In the genomic region with DNA sequence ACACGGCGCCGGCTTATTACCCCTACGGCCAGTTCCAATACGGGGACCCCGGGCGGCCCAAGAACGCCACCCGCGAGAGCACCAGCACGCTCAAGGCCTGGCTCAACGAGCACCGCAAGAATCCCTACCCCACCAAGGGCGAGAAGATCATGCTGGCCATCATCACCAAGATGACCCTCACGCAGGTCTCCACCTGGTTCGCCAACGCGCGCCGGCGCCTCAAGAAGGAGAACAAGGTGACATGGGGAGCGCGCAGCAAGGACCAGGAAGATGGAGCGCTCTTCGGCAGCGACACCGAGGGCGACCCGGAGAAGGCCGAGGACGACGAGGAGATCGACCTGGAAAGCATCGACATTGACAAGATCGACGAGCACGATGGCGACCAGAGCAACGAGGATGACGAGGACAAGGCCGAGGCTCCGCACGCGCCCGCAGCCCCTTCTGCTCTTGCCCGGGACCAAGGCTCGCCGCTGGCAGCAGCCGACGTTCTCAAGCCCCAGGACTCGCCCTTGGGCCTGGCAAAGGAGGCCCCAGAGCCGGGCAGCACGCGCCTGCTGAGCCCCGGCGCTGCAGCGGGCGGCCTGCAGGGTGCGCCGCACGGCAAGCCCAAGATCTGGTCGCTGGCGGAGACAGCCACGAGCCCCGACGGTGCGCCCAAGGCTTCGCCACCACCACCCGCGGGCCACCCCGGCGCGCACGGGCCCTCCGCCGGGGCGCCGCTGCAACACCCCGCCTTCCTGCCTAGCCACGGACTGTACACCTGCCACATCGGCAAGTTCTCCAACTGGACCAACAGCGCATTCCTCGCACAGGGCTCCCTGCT, we compare ENCODE assay signal across 15 cellular contexts. TPM values are rescaled to one million over a fixed set of nuclear protein-coding genes. Genes with fewer than 3 reads are reported as not detected.
A peak's percentile ranks its signal among the peaks of the same experiment; 100 is the strongest.
DNase-seq lines count a peak whose midpoint lies in the region; ATAC-seq and TF ChIP-seq lines count a peak whose summit lies in the region.
"Had no signal": no experiment of that assay in that cellular context is flagged by ENCODE, and none has a peak within 500 bp of the region (broad histone marks: within the 10 kb centered on the region; RNA-seq: fewer than 3 reads in every experiment).

No MANE protein-coding gene starts in this region.

- no peak overlapping the region for H2BK12ac ChIP-seq in mesenchymal stem cell (ENCODE audit: low read length in 2 of 2)

- H4K91ac ChIP-seq in mesenchymal stem cell (ENCODE audit: low read length), result no peak overlapping the region

- H3K36me3 ChIP-seq in HUES6 (ENCODE audit: control insufficient read depth, insufficient read depth, low read length) (no peaks in the 10 kb centered on the region), mesenchymal stem cell (ENCODE audit: control insufficient read depth in 1 of 2, insufficient read depth in 2 of 2, low read depth in 1 of 2, low read length in 2 of 2) (no peaks in the 10 kb centered on the region), gastrocnemius medialis (no peaks in the 10 kb centered on the region)
- H3K36me3 ChIP-seq: vagina had no signal

- H3K79me1 ChIP-seq in mesenchymal stem cell (replicated peaks; ENCODE audit: low read length, poor library complexity, severe bottlenecking), result no peaks in the 10 kb centered on the region

- H3K23ac ChIP-seq in mesenchymal stem cell (ENCODE audit: low read length in 2 of 2), result no peak overlapping the region

- H3K27me3 ChIP-seq in HUES6 (ENCODE audit: control insufficient read depth, insufficient read depth, low read length) (peaks cover 95% of the 10 kb centered on the region), mesenchymal stem cell (ENCODE audit: control insufficient read depth in 1 of 2, insufficient read depth in 1 of 2, low read length in 2 of 2) (peaks cover 0 to 90% of the 10 kb centered on the region in 2 experiments), gastrocnemius medialis (peaks cover 70 to 90% (median 83%) of the 10 kb centered on the region in 3 donors)

- H2BK120ac ChIP-seq in mesenchymal stem cell (ENCODE audit: low read depth, low read length), result no peak overlapping the region

- no peak overlapping the region for H3K14ac ChIP-seq in mesenchymal stem cell (ENCODE audit: low read length in 2 of 2)

- WGBS in mesenchymal stem cell, result 3% methylated on average over 79 of the region's 83 CpGs

- H3K9ac ChIP-seq in HUES6 (ENCODE audit: low read length) (no peak overlapping the region), mesenchymal stem cell (ENCODE audit: low read length) (peak overlapping the region; percentile 89)
- H3K9ac ChIP-seq: parathyroid adenoma had no signal

- no peak overlapping the region for H4K8ac ChIP-seq in mesenchymal stem cell (ENCODE audit: low read length)

- DNase-seq in AG04449 (ENCODE audit: low read depth, low spot score), result no peak
- DNase-seq in ecto neural progenitor cell (ENCODE audit: low spot score), result peak; percentile 71
- no peak for DNase-seq in mesenchymal stem cell
- no peak for DNase-seq in gastrocnemius medialis
- DNase-seq in stimulated activated CD8-positive, alpha-beta memory T cell treated with anti-CD3 and anti-CD28 coated beads, Interleukin-4, amount 100 ng/mL, for 48 hours, result no peak
- DNase-seq: activated naive CD8-positive, alpha-beta T cell treated with anti-CD3 and anti-CD28 coated beads, Interleukin-2, amount 10 ng/mL, durations not matched to agents 7 days and 5 days; NCI-H1048; NCI-H2227 treated with DMSO at 0.1 percent for 48 hours; T-helper 1 cell had no signal

- no peak overlapping the region for H2BK5ac ChIP-seq in mesenchymal stem cell (ENCODE audit: low read depth, low read length, poor library complexity, severe bottlenecking)

- no peak overlapping the region for H3K18ac ChIP-seq in mesenchymal stem cell (ENCODE audit: low read depth in 1 of 2, low read length in 2 of 2)

- intact Hi-C loops in gastrocnemius medialis (cut with DNase I; ENCODE audit: low total_unique reads), result no loop called here

- in situ Hi-C loops in gastrocnemius medialis (cut with MboI; ENCODE audit: low sequenced_read_pairs in 4 of 4), result no loop called here

- H2AK5ac ChIP-seq in mesenchymal stem cell (ENCODE audit: low read length, severe bottlenecking), result no peak overlapping the region

- H3K4me3 ChIP-seq in AG04449 (ENCODE audit: low read depth, low read length) (peak overlapping the region; percentile 69), HUES6 (ENCODE audit: low read depth, low read length) (peak overlapping the region; percentile 61), mesenchymal stem cell (ENCODE audit: insufficient read depth in 1 of 2, low read depth in 1 of 2, low read length in 2 of 2) (peak overlapping the region in 1 of 2 experiments; percentile 87), gastrocnemius medialis (no peak overlapping the region)
- H3K4me3 ChIP-seq: vagina had no signal

- no peaks in the 10 kb centered on the region for H3K9me3 ChIP-seq in HUES6 (ENCODE audit: control insufficient read depth, insufficient read depth, low read depth, low read length)
- no peaks in the 10 kb centered on the region for H3K9me3 ChIP-seq in mesenchymal stem cell (ENCODE audit: control insufficient read depth, low read length)
- no peaks in the 10 kb centered on the region for H3K9me3 ChIP-seq in gastrocnemius medialis
- H3K9me3 ChIP-seq: vagina had no signal

- TF ChIP-seq CTCF in AG04449 (IDR thresholded peaks at IDR 0.05; ENCODE audit: insufficient read depth, low read length, missing control alignments) (peak; percentile 51), gastrocnemius medialis (IDR thresholded peaks at IDR 0.05 in 4 of 5, conservative IDR thresholded peaks at IDR 0.05 in 1 of 5) (no peak)

- POLR2A ChIA-PET in AG04449 (lab: Yijun Ruan, JAX), result interaction anchor here (0.8 to 2.2 kb wide), 2 partner anchors 848 to 851 kb away, joined by 4 to 18 read pairs; a partner anchor contains a TSS

- no peak overlapping the region for H3K27ac ChIP-seq in HUES6 (ENCODE audit: low read depth, low read length)
- no peak overlapping the region for H3K27ac ChIP-seq in mesenchymal stem cell (ENCODE audit: low read length, poor library complexity, severe bottlenecking)
- no peak overlapping the region for H3K27ac ChIP-seq in gastrocnemius medialis
- H3K27ac ChIP-seq: parathyroid adenoma, vagina had no signal

- peaks cover 33% of the 10 kb centered on the region for H3K4me1 ChIP-seq in HUES6 (ENCODE audit: control insufficient read depth, insufficient read depth, low read length)
- H3K4me1 ChIP-seq in mesenchymal stem cell (ENCODE audit: control insufficient read depth, insufficient read depth, low read depth, low read length), result peaks cover 13% of the 10 kb centered on the region
- H3K4me1 ChIP-seq in gastrocnemius medialis, result peaks cover 4 to 6% of the 10 kb centered on the region in 2 donors
- H3K4me1 ChIP-seq: parathyroid adenoma had no signal

- no peak for TF ChIP-seq POLR2A in gastrocnemius medialis (IDR thresholded peaks at IDR 0.05)

- ATAC-seq in gastrocnemius medialis (no peak), GM18511 (IDR thresholded peaks at IDR 0.05; ENCODE audit: unreplicated experiment) (no peak), HG03025 (IDR thresholded peaks at IDR 0.05; ENCODE audit: low FRiP score, unreplicated experiment) (no peak)

- CTCF ChIA-PET in AG04449 (lab: Yijun Ruan, JAX), result interaction anchor here (0.8 to 1.4 kb wide), 4 partner anchors 8 to 852 kb away, joined by 3 read pairs; no protein-coding TSS in a partner anchor

- H2AFZ ChIP-seq in mesenchymal stem cell (ENCODE audit: low read depth, low read length), result no peak overlapping the region
- H2AFZ ChIP-seq: parathyroid adenoma had no signal

- H3K4me2 ChIP-seq in mesenchymal stem cell (ENCODE audit: low read length, poor library complexity, severe bottlenecking), result no peak overlapping the region

- no peak overlapping the region for H3K4ac ChIP-seq in mesenchymal stem cell (ENCODE audit: low read depth in 1 of 2, low read length in 2 of 2)

- no peak overlapping the region for H2BK15ac ChIP-seq in mesenchymal stem cell (ENCODE audit: low read depth, poor library complexity, severe bottlenecking)

RNA-seq across cellular contexts. Expression of a gene that starts 3.9 kb away (rescaled TPM):
- polyA plus RNA-seq in mesenchymal stem cell (2013, experiment 1 of 2), result not detected
- not detected for polyA plus RNA-seq in mesenchymal stem cell (2013, experiment 2 of 2)
- not detected for total RNA-seq in gastrocnemius medialis
- total RNA-seq: activated naive CD8-positive, alpha-beta T cell treated with anti-CD3 and anti-CD28 coated beads, Interleukin-2, amount 10 ng/mL, durations not matched to agents 7 days and 5 days; dermis microvascular lymphatic vessel endothelial cell; vagina had no signal

Comparison
In these comparisons a context has a peak if more than half of its experiments do, and no peak if none do; other contexts are left out.
1. H3K4me3 ChIP-seq: peak in AG04449 (single experiment) and HUES6 (single experiment); none in gastrocnemius medialis (0 of 4).